ENCODE assay signal across 8 cellular contexts in genomic region chr1:33349778-33350610, GRCh38. TPM values are rescaled to one million over a fixed set of nuclear protein-coding genes. Genes with fewer than 3 reads are reported as not detected.
DNase-seq lines count a peak whose midpoint lies in the region; ATAC-seq and TF ChIP-seq lines count a peak whose summit lies in the region.

No MANE protein-coding gene starts in this region.

- H3K9ac ChIP-seq in neural progenitor cell (no peak overlapping the region), stomach smooth muscle (ENCODE audit: low read length in 2 of 2) (peak overlapping the region; percentile 68 to 77)

- H3K79me2 ChIP-seq in GM23338 (replicated peaks; ENCODE audit: insufficient read depth) (no peaks in the 10 kb centered on the region), neural progenitor cell (ENCODE audit: low read depth) (peaks cover 44% of the 10 kb centered on the region)

- peak; percentile 86 for DNase-seq in EL
- DNase-seq in GM23338 (ENCODE audit: low spot score) = peak; percentile 87
- DNase-seq in Kasumi-1 (lab: John Stamatoyannopoulos, UW) = peak; percentile 59 to 67
- peak; percentile 73 to 80 for DNase-seq in SHP77 (lab: John Stamatoyannopoulos, UW)
- peak; percentile 71 for DNase-seq in activated gamma-delta T cell treated with Interleukin-2 at 50 U/mL for 16 hours
- peak in 1 of 2 donors; percentile 39 for DNase-seq in foreskin keratinocyte
- DNase-seq in neural progenitor cell (ENCODE audit: low spot score) = peak; percentile 94

- peaks cover 95% of the 10 kb centered on the region for H3K27me3 ChIP-seq in GM23338 (ENCODE audit: insufficient read depth)
- H3K27me3 ChIP-seq in foreskin keratinocyte = no peaks in the 10 kb centered on the region
- peaks cover 28% of the 10 kb centered on the region for H3K27me3 ChIP-seq in neural progenitor cell
- no peaks in the 10 kb centered on the region for H3K27me3 ChIP-seq in stomach smooth muscle (ENCODE audit: control insufficient read depth in 1 of 2, insufficient read depth in 2 of 2, low read length in 2 of 2)

- H3K9me2 ChIP-seq in GM23338 (ENCODE audit: insufficient read depth) = no peaks in the 10 kb centered on the region

- H3K36me3 Mint-ChIP-seq in GM23338 (ENCODE audit: low read depth) (no peaks in the 10 kb centered on the region; the same call in 2 of the 3 replicates), neural progenitor cell (peaks cover 25% of the 10 kb centered on the region)

- H3F3A ChIP-seq in GM23338 (replicated peaks; ENCODE audit: low read depth) (peaks cover 12% of the 10 kb centered on the region), neural progenitor cell (ENCODE audit: low read depth) (peaks cover 24% of the 10 kb centered on the region)

- no peak for TF ChIP-seq CTCF in GM23338 (conservative IDR thresholded peaks at IDR 0.05; ENCODE audit: low read depth in 2 of 2)
- TF ChIP-seq CTCF in foreskin keratinocyte (conservative IDR thresholded peaks at IDR 0.05) = no peak
- TF ChIP-seq CTCF in neural progenitor cell (IDR thresholded peaks at IDR 0.05) = no peak

- H3K36me3 ChIP-seq in GM23338 (ENCODE audit: insufficient read depth) (no peaks in the 10 kb centered on the region), neural progenitor cell (no peaks in the 10 kb centered on the region), stomach smooth muscle (ENCODE audit: control insufficient read depth in 2 of 2, insufficient read depth in 2 of 2, low read length in 2 of 2) (peaks cover 7 to 12% of the 10 kb centered on the region in 2 donors)

- H3K27ac ChIP-seq in GM23338 (ENCODE audit: low read depth) (no peak overlapping the region), foreskin keratinocyte (peak overlapping the region; percentile 55), neural progenitor cell (no peak overlapping the region), stomach smooth muscle (ENCODE audit: low read length) (peak overlapping the region; percentile 53)

- H3K4me2 ChIP-seq in GM23338 (peak overlapping the region; percentile 87), neural progenitor cell (peak overlapping the region; percentile 82)

- ATAC-seq in GM23338 (peak; percentile 85), foreskin keratinocyte (peak; percentile 83)

- H2AFZ ChIP-seq in GM23338 (peak overlapping the region; percentile 88; the same call in 1 of the 2 replicates), neural progenitor cell (replicated peaks) (peak overlapping the region; percentile 13)

- H4K20me1 ChIP-seq in GM23338 (replicated peaks; ENCODE audit: insufficient read depth) (peaks cover 32% of the 10 kb centered on the region), neural progenitor cell (ENCODE audit: low read depth) (peaks cover 43% of the 10 kb centered on the region)

- H3K9me3 Mint-ChIP-seq in GM23338 = no peaks in the 10 kb centered on the region
- no peaks in the 10 kb centered on the region for H3K9me3 Mint-ChIP-seq in neural progenitor cell

- H3K4me1 ChIP-seq in GM23338 (ENCODE audit: insufficient read depth) (peaks cover 25% of the 10 kb centered on the region), foreskin keratinocyte (peaks cover 22% of the 10 kb centered on the region), neural progenitor cell (peaks cover 47% of the 10 kb centered on the region), stomach smooth muscle (ENCODE audit: control insufficient read depth, insufficient read depth, low read length) (peaks cover 32% of the 10 kb centered on the region)

- H3K4me3 ChIP-seq in GM23338 = peak overlapping the region; percentile 67
- H3K4me3 ChIP-seq in neural progenitor cell = peak overlapping the region; percentile 52
- peak overlapping the region; percentile 81 to 86 for H3K4me3 ChIP-seq in stomach smooth muscle (ENCODE audit: low read length in 2 of 2)

- H3K4me3 Mint-ChIP-seq in GM23338 (peak overlapping the region; percentile 79), neural progenitor cell (peak overlapping the region; percentile 88)

- H3K9me3 ChIP-seq in neural progenitor cell (ENCODE audit: low read depth) (no peaks in the 10 kb centered on the region), stomach smooth muscle (ENCODE audit: control insufficient read depth in 2 of 2, low read length in 2 of 2) (no peaks in the 10 kb centered on the region)

- H3K4me1 Mint-ChIP-seq in GM23338 (peaks cover 36% of the 10 kb centered on the region), neural progenitor cell (peaks cover 73% of the 10 kb centered on the region)

- H3K27me3 Mint-ChIP-seq in GM23338 (ENCODE audit: insufficient read depth, low read depth, poor library complexity) (peaks cover 79% of the 10 kb centered on the region), neural progenitor cell (ENCODE audit: insufficient read depth, low read depth) (peaks cover 2% of the 10 kb centered on the region)

- H3K27ac Mint-ChIP-seq in GM23338 (no peak overlapping the region; the same call in 1 of the 2 replicates), neural progenitor cell (peak overlapping the region; percentile 97)

TF ChIP-seq in GM23338, 12 proteins besides CTCF, POLR2A, EP300 and RAD21:
- 0 out of 2 replicates have a peak, but pooled peaks have one; percentile 15 for TF ChIP-seq ETS1 (IDR thresholded peaks at IDR 0.05)
- TF ChIP-seq POLR2AphosphoS5 (IDR thresholded peaks at IDR 0.05; ENCODE audit: low read depth) = peak; percentile 45
- no peak for TF ChIP-seq REST (IDR thresholded peaks at IDR 0.05; ENCODE audit: unreplicated experiment)
- peak; percentile 62 for TF ChIP-seq EZH2 (IDR thresholded peaks at IDR 0.05; ENCODE audit: low read depth, unreplicated experiment)

RNA-seq across cellular contexts. Expression of gene A3GALT2, which starts 29.1 kb away (rescaled TPM):
- not detected in 2 replicates for total RNA-seq in GM23338 (2014; rRNA removed; shearing (Covaris generic))
- polyA plus RNA-seq in GM23338 (2016; fragmentation: Nextera tagmentation; extraction: Ambion mirVana) (not detected in 2 replicates), foreskin keratinocyte (not detected in 2 replicates)
- total RNA-seq in foreskin keratinocyte (not detected in 2 replicates), neural progenitor cell (ENCODE audit: low replicate concordance) (not detected in 2 replicates)

Comparison
In these comparisons a context has a peak if more than half of its experiments do, and no peak if none do; other contexts are left out.
1. H3K27ac ChIP-seq: peak in foreskin keratinocyte (single experiment) and stomach smooth muscle (single experiment); none in GM23338 (single experiment) and neural progenitor cell (single experiment).
2. Peak in every context shown above with its lines, with median percentiles within 50 percentile points of each other: H3K4me3 ChIP-seq.